Comparison of ENCODE assay signal across 9 cellular contexts in genomic region chr11:119590651-119591308, GRCh38.
DNase-seq lines count a peak whose midpoint lies in the region; ATAC-seq, FAIRE-seq and TF ChIP-seq lines count a peak whose summit lies in the region.
"Had no signal": no experiment of that assay in that cellular context is flagged by ENCODE, and none has a peak within 500 bp of the region (broad histone marks: within the 10 kb centered on the region; RNA-seq: fewer than 3 reads in every experiment).

No MANE protein-coding gene starts in this region.

- H3K27ac ChIP-seq in H9 (ENCODE audit: insufficient read length, low read depth, low read length) (peak overlapping the region; percentile 24), epithelial cell of prostate (peak overlapping the region; percentile 96), pancreas (peak overlapping the region in 2 of 4 donors; percentile 34 to 62)

- DNase-seq in H9 = peak; percentile 69
- DNase-seq in NCI-H526 treated with DMSO at 0.1 percent for 48 hours (lab: John Stamatoyannopoulos, UW) = peak; percentile 73
- peak; percentile 100 for DNase-seq in epithelial cell of prostate (ENCODE audit: low read depth, low spot score)
- DNase-seq in pancreas = peak in 1 of 6 donors; percentile 17
- DNase-seq in globus pallidus (ENCODE audit: low spot score) = no peak
- no peak for DNase-seq in GM10248 (ENCODE audit: extremely low spot score)
- DNase-seq in natural killer cell = no peak
- DNase-seq: NCI-H2107, T-helper 17 cell had no signal

- CTCF ChIA-PET in GM10248 (lab: Yijun Ruan, JAX) = no interaction called here

- H2BK20ac ChIP-seq in H9 (ENCODE audit: low read depth, low read length, poor library complexity, severe bottlenecking) = no peak overlapping the region

- no peak for FAIRE-seq in pancreas (lab: Jason Lieb, UNC)

- H3K4me1 Mint-ChIP-seq in H9 = peaks cover 31 to 32% of the 10 kb centered on the region in 2 experiments
- peaks cover 0 to 5% of the 10 kb centered on the region in 2 donors for H3K4me1 Mint-ChIP-seq in natural killer cell
- H3K4me1 Mint-ChIP-seq: T-helper 17 cell had no signal

- peak overlapping the region; percentile 90 for H2BK120ac ChIP-seq in H9 (ENCODE audit: low read depth, low read length, poor library complexity, severe bottlenecking)

- H3K9me3 ChIP-seq in H9 (ENCODE audit: control insufficient read depth, low read depth, low read length) (no peaks in the 10 kb centered on the region), pancreas (no peaks in the 10 kb centered on the region)

- no peak overlapping the region for H3K23ac ChIP-seq in H9 (ENCODE audit: insufficient read length, low read depth, low read length)

- no peak overlapping the region for H3K4me3 ChIP-seq in pancreas

- H3K79me2 ChIP-seq in H9 (ENCODE audit: insufficient read depth, low read length) = no peaks in the 10 kb centered on the region

- POLR2A ChIA-PET in GM10248 (lab: Yijun Ruan, JAX) = no interaction called here

- intact Hi-C loops in pancreas (cut with DNase I) (no loop called here), natural killer cell (cut with micrococcal nuclease) (no loop called here)

- no peak overlapping the region; the same call in 1 of the 2 replicates for H3K4ac ChIP-seq in H9 (ENCODE audit: low read depth, low read length)

- H2BK5ac ChIP-seq in H9 (ENCODE audit: insufficient read length, low read length) = peak overlapping the region; percentile 4

- H3K9me3 Mint-ChIP-seq in H9 (peaks cover 8 to 13% of the 10 kb centered on the region in 2 experiments; a peak in 3 of 5 replicates), natural killer cell (no peaks in the 10 kb centered on the region)

- H2AK5ac ChIP-seq in H9 (ENCODE audit: insufficient read length, low read length) = no peak overlapping the region

- no peak overlapping the region for H4K5ac ChIP-seq in H9 (ENCODE audit: insufficient read length, low read depth, low read length)

- H3K9ac ChIP-seq in H9 (ENCODE audit: extremely low read depth, insufficient read length, low read length) = no peak overlapping the region

- no peaks in the 10 kb centered on the region for H3K36me3 ChIP-seq in pancreas

- H3K27me3 ChIP-seq in H9 (ENCODE audit: insufficient read depth, low read length) = no peaks in the 10 kb centered on the region; the same call in 1 of the 2 replicates
- H3K27me3 ChIP-seq in pancreas = no peaks in the 10 kb centered on the region

- H3K4me1 ChIP-seq in H9 (ENCODE audit: insufficient read depth, low read length) (peaks cover 10% of the 10 kb centered on the region; the same call in 1 of the 2 replicates), pancreas (no peaks in the 10 kb centered on the region)

- H3T11ph ChIP-seq in H9 (ENCODE audit: low read length) = peak overlapping the region; percentile 80

- no peak overlapping the region for H4K8ac ChIP-seq in H9 (replicated peaks; ENCODE audit: insufficient read length, low read depth, low read length)

- H2AFZ ChIP-seq in H9 (ENCODE audit: low read length) = no peak overlapping the region

- H3K23me2 ChIP-seq in H9 (ENCODE audit: insufficient read length, low read depth, low read length, poor library complexity, severe bottlenecking) = no peaks in the 10 kb centered on the region

- H3K4me3 Mint-ChIP-seq in H9 (peak overlapping the region in 1 of 2 experiments; percentile 2; a peak in 1 of 5 replicates), natural killer cell (no peak overlapping the region)

- peaks cover 0 to 8% (median 0%) of the 10 kb centered on the region in 3 experiments; a peak in 2 of 7 replicates for H3K36me3 Mint-ChIP-seq in H9 (ENCODE audit: insufficient read depth in 1 of 3, low read depth in 3 of 3)
- no peaks in the 10 kb centered on the region for H3K36me3 Mint-ChIP-seq in natural killer cell

- H4K91ac ChIP-seq in H9 (ENCODE audit: insufficient read length, low read depth, low read length) = no peak overlapping the region

- no peak for TF ChIP-seq CTCF in H9 (conservative IDR thresholded peaks at IDR 0.05)
- no peak for TF ChIP-seq CTCF in pancreas (IDR thresholded peaks at IDR 0.05)
- no peak for TF ChIP-seq CTCF in GM10248 (IDR thresholded peaks at IDR 0.05; ENCODE audit: control extremely low read depth, extremely low read depth, low read depth, missing control alignments)
- no peak for TF ChIP-seq CTCF in natural killer cell (IDR thresholded peaks at IDR 0.05)

- H3K14ac ChIP-seq in H9 (ENCODE audit: insufficient read depth, low read length) = peak overlapping the region; percentile 17; the same call in 1 of the 2 replicates

- no CpG with 5 or more reads among the region's 3 CpGs for WGBS in H9 (ENCODE audit: extremely low coverage, insufficient read length, low lambda C conversion rate)
- WGBS in pancreas, 2 donors = 93 to 95% methylated on average over 3 of the region's 3 CpGs

- H2BK12ac ChIP-seq in H9 (ENCODE audit: insufficient read length, low read depth, low read length) = peak overlapping the region; percentile 84

- peak overlapping the region; percentile 68 for H3K18ac ChIP-seq in H9 (ENCODE audit: insufficient read length, low read depth, low read length)

- ATAC-seq in pancreas (peak; percentile 46 to 78 (median 76)), natural killer cell (no peak)
- ATAC-seq: T-helper 17 cell had no signal

- H3K79me1 ChIP-seq in H9 (ENCODE audit: insufficient read depth, low read depth, low read length, poor library complexity, severe bottlenecking) = no peaks in the 10 kb centered on the region

- H3K27me3 Mint-ChIP-seq in H9 (ENCODE audit: low read depth) (peaks cover 24% of the 10 kb centered on the region), natural killer cell (ENCODE audit: low read depth in 2 of 2) (peaks cover 12 to 38% of the 10 kb centered on the region in 2 donors)

- no peak overlapping the region for H3K4me2 ChIP-seq in H9 (ENCODE audit: insufficient read depth, insufficient read length, low read length)

- no peak overlapping the region for H3K56ac ChIP-seq in H9 (ENCODE audit: insufficient read length, low read depth, low read length)

- H4K20me1 ChIP-seq in H9 (ENCODE audit: control insufficient read depth, insufficient read depth, insufficient read length) = no peaks in the 10 kb centered on the region

- no peak overlapping the region for H2BK15ac ChIP-seq in H9 (ENCODE audit: low read depth, low read length)

- H3K27ac Mint-ChIP-seq in H9 = peak overlapping the region; percentile 24 to 97 (median 93); a peak in 6 of 7 replicates
- no peak overlapping the region for H3K27ac Mint-ChIP-seq in natural killer cell
- H3K27ac Mint-ChIP-seq: T-helper 17 cell had no signal

Comparison
In these comparisons a context has a peak if more than half of its experiments do, and no peak if none do; other contexts are left out.
1. DNase-seq: peak in H9 (single experiment), NCI-H526 treated with DMSO at 0.1 percent for 48 hours (single experiment) and epithelial cell of prostate (single experiment); none in globus pallidus (single experiment), GM10248 (single experiment) and natural killer cell (single experiment).
2. H3K27ac Mint-ChIP-seq: peak in H9 (3 of 3); none in natural killer cell (0 of 2).
3. ATAC-seq: peak in pancreas (4 of 4); none in natural killer cell (0 of 3).